ENCODE assay signal across 1 cellular context in the genomic region with DNA sequence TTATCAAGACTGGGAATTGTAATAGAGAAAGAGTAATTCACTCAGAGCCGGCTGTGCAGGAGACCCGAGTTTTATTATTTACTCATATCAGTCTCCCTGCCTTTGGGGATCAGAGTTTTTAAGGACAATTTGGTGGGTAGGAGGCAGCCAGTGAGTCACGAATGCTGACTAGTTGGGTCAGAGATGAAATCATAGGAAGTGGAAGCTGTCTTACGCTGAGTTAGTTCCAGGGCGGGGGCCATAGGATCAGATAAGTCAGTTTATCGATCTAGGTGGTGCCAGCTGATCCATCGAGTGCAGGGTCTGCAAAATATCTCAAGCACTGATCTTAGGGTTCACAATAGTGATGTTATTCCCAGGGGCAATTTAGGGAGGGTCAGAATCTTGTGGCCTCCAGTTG.
TF ChIP-seq lines count a peak whose summit lies in the region.

No MANE protein-coding gene starts in this region.

TF ChIP-seq in SK-N-SH, 30 proteins besides CTCF, POLR2A, EP300 and RAD21:
- TF ChIP-seq MXI1 (IDR thresholded peaks at IDR 0.05; ENCODE audit: low read depth, low read length) (no peak), GABPA (IDR thresholded peaks at IDR 0.05; ENCODE audit: low read depth) (peak; percentile 41; the same call in 1 of the 2 replicates), NFIC (IDR thresholded peaks at IDR 0.05; ENCODE audit: borderline replicate concordance) (peak; percentile 30; the same call in 1 of the 2 replicates), SMC3 (IDR thresholded peaks at IDR 0.05; ENCODE audit: low read depth, low read length) (no peak), TCF12 (IDR thresholded peaks at IDR 0.05) (peak; percentile 52; the same call in 1 of the 2 replicates), FOSL2 (IDR thresholded peaks at IDR 0.05; ENCODE audit: borderline replicate concordance, low read depth) (peak; percentile 79), JUND (IDR thresholded peaks at IDR 0.05) (peak; percentile 59)
- TF ChIP-seq, protein P1, sequence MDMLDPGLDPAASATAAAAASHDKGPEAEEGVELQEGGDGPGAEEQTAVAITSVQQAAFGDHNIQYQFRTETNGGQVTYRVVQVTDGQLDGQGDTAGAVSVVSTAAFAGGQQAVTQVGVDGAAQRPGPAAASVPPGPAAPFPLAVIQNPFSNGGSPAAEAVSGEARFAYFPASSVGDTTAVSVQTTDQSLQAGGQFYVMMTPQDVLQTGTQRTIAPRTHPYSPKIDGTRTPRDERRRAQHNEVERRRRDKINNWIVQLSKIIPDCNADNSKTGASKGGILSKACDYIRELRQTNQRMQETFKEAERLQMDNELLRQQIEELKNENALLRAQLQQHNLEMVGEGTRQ (IDR thresholded peaks at IDR 0.05; ENCODE audit: borderline replicate concordance, low read depth, low read length), result no peak
